ENCODE assay signal across 17 cellular contexts in genomic region chr12:111664510-111664909, GRCh38. TPM values are rescaled to one million over a fixed set of nuclear protein-coding genes. Genes with fewer than 3 reads are reported as not detected.
A peak's percentile ranks its signal among the peaks of the same experiment; 100 is the strongest.
DNase-seq lines count a peak whose midpoint lies in the region; ATAC-seq, FAIRE-seq and TF ChIP-seq lines count a peak whose summit lies in the region.
"Had no signal": no experiment of that assay in that cellular context is flagged by ENCODE, and none has a peak within 500 bp of the region (broad histone marks: within the 10 kb centered on the region; RNA-seq: fewer than 3 reads in every experiment).

No MANE protein-coding gene starts in this region.

- no peak for TF ChIP-seq POLR2A in HepG2 (IDR thresholded peaks at IDR 0.05; ENCODE audit: insufficient read depth in 1 of 2, low read depth in 2 of 2, low read length in 2 of 2)
- TF ChIP-seq POLR2A in right lobe of liver (IDR thresholded peaks at IDR 0.05): no peak
- TF ChIP-seq POLR2A in K562 (conservative IDR thresholded peaks at IDR 0.05): no peak

- in situ Hi-C loops in HepG2 (cut with HindIII; ENCODE audit: extremely low pct_ligation_motif_present, low pct_unique_long_range_greater_than_20kb) (no loop called here), K562 (cut with MboI) (no loop called here)

- no peak overlapping the region for H3K14ac ChIP-seq in mesenchymal stem cell (ENCODE audit: low read length in 2 of 2)

- POLR2A ChIA-PET in HepG2 (lab: Yijun Ruan, JAX) (no interaction called here), K562 (lab: Yijun Ruan, JAX) (interaction anchor here (1.2 to 1.8 kb wide), 3 partner anchors 10 to 28 kb away, joined by 3 to 5 read pairs (median 3); no protein-coding TSS in a partner anchor)

- no peak overlapping the region for H4K91ac ChIP-seq in mesenchymal stem cell (ENCODE audit: low read length)

- no peak overlapping the region for H2BK5ac ChIP-seq in mesenchymal stem cell (ENCODE audit: low read depth, low read length, poor library complexity, severe bottlenecking)

- CTCF ChIA-PET in HepG2 (lab: Yijun Ruan, JAX; ENCODE audit: low intra/inter-chr PET ratio, low total read pairs) (no interaction called here), K562 (lab: Yijun Ruan, JAX; ENCODE audit: low intra/inter-chr PET ratio) (no interaction called here)

- peaks cover 8 to 53% of the 10 kb centered on the region in 2 experiments for H3K36me3 ChIP-seq in HepG2 (replicated peaks in 1 of 2; ENCODE audit: control insufficient read depth in 1 of 2, insufficient read depth in 2 of 2, low read length in 2 of 2)
- peaks cover 0 to 57% (median 13%) of the 10 kb centered on the region in 4 donors for H3K36me3 ChIP-seq in right lobe of liver
- peaks cover 72% of the 10 kb centered on the region for H3K36me3 ChIP-seq in K562 (ENCODE audit: control insufficient read depth, insufficient read depth, low read length)
- peaks cover 25 to 76% of the 10 kb centered on the region in 2 experiments for H3K36me3 ChIP-seq in mesenchymal stem cell (ENCODE audit: control insufficient read depth in 1 of 2, insufficient read depth in 2 of 2, low read depth in 1 of 2, low read length in 2 of 2)
- H3K36me3 ChIP-seq in MM.1S (replicated peaks; ENCODE audit: insufficient read depth, low read length): no peaks in the 10 kb centered on the region

- ATAC-seq in HepG2: peak; percentile 67
- ATAC-seq in right lobe of liver: no peak
- peak; percentile 66 for ATAC-seq in K562
- no peak for ATAC-seq in GM19035 (IDR thresholded peaks at IDR 0.05; ENCODE audit: unreplicated experiment)
- ATAC-seq: GM12878 had no signal

- no peaks in the 10 kb centered on the region for H3K9me2 ChIP-seq in MM.1S (replicated peaks; ENCODE audit: insufficient read depth, low read length)

- no peak overlapping the region for H2BK120ac ChIP-seq in mesenchymal stem cell (ENCODE audit: low read depth, low read length)

- H3K4me2 ChIP-seq in HepG2 (ENCODE audit: low read depth, low read length) (no peak overlapping the region), K562 (ENCODE audit: insufficient read depth, low read length) (no peak overlapping the region), mesenchymal stem cell (ENCODE audit: low read length, poor library complexity, severe bottlenecking) (no peak overlapping the region), MM.1S (ENCODE audit: low read depth, low read length) (no peak overlapping the region)
- H3K4me2 ChIP-seq: PC-9 had no signal

- H3K9me3 ChIP-seq in HepG2 (ENCODE audit: low read length) (no peaks in the 10 kb centered on the region), right lobe of liver (no peaks in the 10 kb centered on the region), K562 (replicated peaks; ENCODE audit: control insufficient read depth, insufficient read depth, low read depth, low read length) (no peaks in the 10 kb centered on the region), mesenchymal stem cell (ENCODE audit: control insufficient read depth, low read length) (no peaks in the 10 kb centered on the region), MM.1S (replicated peaks; ENCODE audit: insufficient read depth, low read length) (no peaks in the 10 kb centered on the region)
- H3K9me3 ChIP-seq: SJCRH30 had no signal

- no peak overlapping the region for H2BK12ac ChIP-seq in mesenchymal stem cell (ENCODE audit: low read length in 2 of 2)

- FAIRE-seq in HepG2 (lab: Jason Lieb, UNC): no peak
- FAIRE-seq in K562 (lab: Jason Lieb, UNC): no peak
- FAIRE-seq: G401.6, GM12878 had no signal

- TF ChIP-seq CTCF in HepG2 (CRISPR knock-in tag; IDR thresholded peaks at IDR 0.05) (no peak), right lobe of liver (IDR thresholded peaks at IDR 0.05) (no peak), K562 (IDR thresholded peaks at IDR 0.05 in 2 of 3, conservative IDR thresholded peaks at IDR 0.05 in 1 of 3; ENCODE audit: insufficient read depth in 2 of 3, low read depth in 1 of 3, low read length in 3 of 3) (no peak), MM.1S (IDR thresholded peaks at IDR 0.05; ENCODE audit: low read length) (no peak)

- H3K79me2 ChIP-seq in HepG2 (ENCODE audit: insufficient read depth, low read length) (no peaks in the 10 kb centered on the region), K562 (ENCODE audit: control insufficient read depth, insufficient read depth, low read length) (no peaks in the 10 kb centered on the region), MM.1S (ENCODE audit: low read length) (no peaks in the 10 kb centered on the region)

- peaks cover 22% of the 10 kb centered on the region for H3K79me1 ChIP-seq in mesenchymal stem cell (replicated peaks; ENCODE audit: low read length, poor library complexity, severe bottlenecking)

- TF ChIP-seq RAD21 in HepG2 (CRISPR knock-in tag; IDR thresholded peaks at IDR 0.05) (no peak), K562 (CRISPR knock-in tag; conservative IDR thresholded peaks at IDR 0.05 in 1 of 2, IDR thresholded peaks at IDR 0.05 in 1 of 2) (no peak)

- DNase-seq in HepG2 (ENCODE audit: low spot score) (no peak), right lobe of liver (no peak), K562 (ENCODE audit: extremely low read depth in 1 of 4, low spot score in 3 of 4) (no peak), mesenchymal stem cell (no peak), amygdala (lab: John Stamatoyannopoulos, UW) (no peak), MM.1S (no peak)
- DNase-seq: DMS79 treated with DMSO at 0.1 percent for 48 hours, GOT3, NCI-H1436, NCI-H2029, NCI-H774, PC-9, SJCRH30 had no signal

- H2BK15ac ChIP-seq in mesenchymal stem cell (ENCODE audit: low read depth, poor library complexity, severe bottlenecking): no peak overlapping the region

- H3K27me3 ChIP-seq in HepG2 (ENCODE audit: control insufficient read depth in 1 of 2, insufficient read depth in 2 of 2, low read length in 2 of 2): no peaks in the 10 kb centered on the region
- H3K27me3 ChIP-seq in right lobe of liver: no peaks in the 10 kb centered on the region
- H3K27me3 ChIP-seq in K562 (ENCODE audit: control insufficient read depth in 2 of 2, insufficient read depth in 2 of 2, low read length in 2 of 2): no peaks in the 10 kb centered on the region
- no peaks in the 10 kb centered on the region for H3K27me3 ChIP-seq in mesenchymal stem cell (ENCODE audit: control insufficient read depth in 1 of 2, insufficient read depth in 1 of 2, low read length in 2 of 2)
- H3K27me3 ChIP-seq in MM.1S (replicated peaks; ENCODE audit: insufficient read depth, low read length): no peaks in the 10 kb centered on the region
- H3K27me3 ChIP-seq: SJCRH30 had no signal

- no peaks in the 10 kb centered on the region for H3K4me1 ChIP-seq in HepG2 (ENCODE audit: insufficient read depth, low read length)
- H3K4me1 ChIP-seq in right lobe of liver: peaks cover 0 to 7% (median 2%) of the 10 kb centered on the region in 4 donors
- no peaks in the 10 kb centered on the region for H3K4me1 ChIP-seq in K562 (replicated peaks in 1 of 2; ENCODE audit: control insufficient read depth in 2 of 2, insufficient read depth in 2 of 2, low read length in 2 of 2)
- no peaks in the 10 kb centered on the region for H3K4me1 ChIP-seq in mesenchymal stem cell (ENCODE audit: control insufficient read depth, insufficient read depth, low read depth, low read length)
- no peaks in the 10 kb centered on the region for H3K4me1 ChIP-seq in MM.1S (ENCODE audit: low read length)
- H3K4me1 ChIP-seq: SJCRH30 had no signal

- 93% methylated on average over 2 of the region's 5 CpGs for WGBS in HepG2 (ENCODE audit: low lambda C conversion rate)
- 79% methylated on average over 3 of the region's 5 CpGs for WGBS in right lobe of liver (ENCODE audit: insufficient coverage, low coverage, low lambda C conversion rate, missing lambda C conversion rate)
- 88% methylated on average over 5 of the region's 5 CpGs for WGBS in K562 (ENCODE audit: insufficient coverage, low coverage, missing lambda C conversion rate)
- 92% methylated on average over 5 of the region's 5 CpGs for WGBS in mesenchymal stem cell

- intact Hi-C loops in HepG2 (cut with micrococcal nuclease; ENCODE audit: unreplicated experiment): no loop called here
- intact Hi-C loops in right lobe of liver (cut with DNase I): no loop called here
- intact Hi-C loops in K562 (cut with micrococcal nuclease): no loop called here

- H3F3A ChIP-seq in MM.1S (ENCODE audit: insufficient read depth, low read length): no peaks in the 10 kb centered on the region; the same call in 1 of the 2 replicates

- H3K4ac ChIP-seq in mesenchymal stem cell (ENCODE audit: low read depth in 1 of 2, low read length in 2 of 2): no peak overlapping the region

- no peak overlapping the region for H3K18ac ChIP-seq in mesenchymal stem cell (ENCODE audit: low read depth in 1 of 2, low read length in 2 of 2)

- no peaks in the 10 kb centered on the region for H3K9me1 ChIP-seq in K562 (ENCODE audit: control insufficient read depth, insufficient read depth, low read length)

- H4K8ac ChIP-seq in mesenchymal stem cell (ENCODE audit: low read length): peak overlapping the region; percentile 27

- no peak overlapping the region for H3K23ac ChIP-seq in mesenchymal stem cell (ENCODE audit: low read length in 2 of 2)

- H2AK5ac ChIP-seq in mesenchymal stem cell (ENCODE audit: low read length, severe bottlenecking): no peak overlapping the region

- H3K9ac ChIP-seq in HepG2 (ENCODE audit: insufficient read depth, low read depth, low read length) (no peak overlapping the region), K562 (ENCODE audit: insufficient read depth in 1 of 2, low read depth in 2 of 2, low read length in 2 of 2) (no peak overlapping the region), mesenchymal stem cell (ENCODE audit: low read length) (no peak overlapping the region), MM.1S (ENCODE audit: low read length) (no peak overlapping the region)

- no peak overlapping the region for H2AFZ ChIP-seq in HepG2 (ENCODE audit: low read length)
- no peak overlapping the region for H2AFZ ChIP-seq in K562 (ENCODE audit: low read depth, low read length)
- no peak overlapping the region for H2AFZ ChIP-seq in mesenchymal stem cell (ENCODE audit: low read depth, low read length)
- H2AFZ ChIP-seq in MM.1S (ENCODE audit: low read length): no peak overlapping the region
- H2AFZ ChIP-seq: PC-9 had no signal

- no peaks in the 10 kb centered on the region for H4K20me1 ChIP-seq in HepG2 (ENCODE audit: insufficient read depth, low read length)
- no peaks in the 10 kb centered on the region for H4K20me1 ChIP-seq in K562 (replicated peaks; ENCODE audit: control insufficient read depth, insufficient read depth, low read length)
- no peaks in the 10 kb centered on the region for H4K20me1 ChIP-seq in MM.1S (ENCODE audit: insufficient read depth, low read length)

- H3K4me3 ChIP-seq in HepG2 (replicated peaks in 1 of 3; ENCODE audit: insufficient read depth in 1 of 3, low read depth in 2 of 3, low read length in 3 of 3) (no peak overlapping the region), right lobe of liver (no peak overlapping the region), K562 (no peak overlapping the region), mesenchymal stem cell (ENCODE audit: insufficient read depth in 1 of 2, low read depth in 1 of 2, low read length in 2 of 2) (no peak overlapping the region), MM.1S (ENCODE audit: low read length) (no peak overlapping the region)
- H3K4me3 ChIP-seq: GM12878, PC-9, SJCRH30 had no signal

- BruUV-seq in HepG2 (replicated peaks; lab: Mats Ljungman, UMichigan) (no TSS peak), K562 (replicated peaks; lab: Mats Ljungman, UMichigan) (no TSS peak)

- H3K27ac ChIP-seq in HepG2 (ENCODE audit: extremely low read length, insufficient read depth, low read length) (no peak overlapping the region), right lobe of liver (no peak overlapping the region), K562 (ENCODE audit: extremely low read depth, low read depth, low read length) (no peak overlapping the region), mesenchymal stem cell (ENCODE audit: low read length, poor library complexity, severe bottlenecking) (no peak overlapping the region), temporal lobe (ENCODE audit: low read depth, low read length) (peak overlapping the region; percentile 47), MM.1S (ENCODE audit: low read length) (no peak overlapping the region)
- H3K27ac ChIP-seq: PC-9, SJCRH30 had no signal

- no peak for TF ChIP-seq EP300 in HepG2 (IDR thresholded peaks at IDR 0.05; ENCODE audit: low read depth in 2 of 2, low read length in 2 of 2)
- no peak for TF ChIP-seq EP300 in HepG2 (CRISPR knock-in tag; IDR thresholded peaks at IDR 0.05; ENCODE audit: borderline replicate concordance)
- TF ChIP-seq EP300 in K562 (IDR thresholded peaks at IDR 0.05; ENCODE audit: low read length): no peak

RNA-seq across cellular contexts. Expression of gene BRAP, which starts 21.2 kb away (rescaled TPM):
- total RNA-seq in HepG2 (2016; rRNA removed; fragmentation: Illumina TruSeq; extraction: Trizol): 15.4 and 18.3 TPM in 2 replicates
- total RNA-seq in HepG2 (2016; cell fraction: cytosol; rRNA removed; fragmentation: Illumina TruSeq; extraction: Trizol; ENCODE audit: low read depth): 9.1 and 9.3 TPM in 2 replicates
- 15.3 and 17.4 TPM in 2 replicates for total RNA-seq in HepG2 (2016; cell fraction: insoluble cytoplasmic fraction; rRNA removed; fragmentation: Illumina TruSeq; extraction: Trizol)
- total RNA-seq in HepG2 (2016; cell fraction: membrane; rRNA removed; fragmentation: Illumina TruSeq; extraction: Trizol): 11.0 and 11.6 TPM in 2 replicates
- total RNA-seq in HepG2 (2016; cell fraction: nucleus; rRNA removed; fragmentation: Illumina TruSeq; extraction: Trizol): 7.4 and 9.6 TPM in 2 replicates
- 8.1 TPM in 2 replicates for polyA plus RNA-seq in HepG2 (2011; rRNA removed)
- polyA plus RNA-seq in HepG2 (2011; cell fraction: cytosol; rRNA removed): 7.1 and 9.2 TPM in 2 replicates
- 3.7 and 5.1 TPM in 2 replicates for polyA plus RNA-seq in HepG2 (2011; cell fraction: nucleus; rRNA removed)
- 7.4 and 7.7 TPM in 2 replicates for polyA plus RNA-seq in HepG2 (2012)
- polyA plus RNA-seq in HepG2 (2016; cell fraction: cytosol; fragmentation: Illumina TruSeq; extraction: Trizol; ENCODE audit: low read depth): 4.6 and 4.9 TPM in 2 replicates
- polyA plus RNA-seq in HepG2 (2016; cell fraction: insoluble cytoplasmic fraction; fragmentation: Illumina TruSeq; extraction: Trizol; ENCODE audit: low read depth): 16.9 and 18.1 TPM in 2 replicates
- polyA plus RNA-seq in HepG2 (2016; cell fraction: membrane; fragmentation: Illumina TruSeq; extraction: Trizol; ENCODE audit: low read depth): 6.8 and 7.2 TPM in 2 replicates
- 12.3 and 12.5 TPM in 2 replicates for polyA plus RNA-seq in HepG2 (2016; cell fraction: nucleus; fragmentation: Illumina TruSeq; extraction: Trizol; ENCODE audit: insufficient read depth, low read depth)
- 11.3 and 27.4 TPM in 2 replicates for polyA minus RNA-seq in HepG2 (2011; rRNA and poly(A)+ RNA removed; ENCODE audit: low replicate concordance)
- 8.6 and 10.2 TPM in 2 replicates for polyA minus RNA-seq in HepG2 (2011; cell fraction: cytosol; rRNA and poly(A)+ RNA removed)
- 11.1 and 13.4 TPM in 2 replicates for polyA minus RNA-seq in HepG2 (2011; cell fraction: nucleus; rRNA and poly(A)+ RNA removed)
- 1 to 10 TPM; 5.3 to 8.1 (median 7.5) TPM for total RNA-seq in right lobe of liver
- 27.3 and 35.1 TPM in 2 replicates for total RNA-seq in K562 (2011; cell fraction: chromatin; rRNA removed; ENCODE audit: low replicate concordance)
- 12.9 and 13.3 TPM in 2 replicates for total RNA-seq in K562 (2011; cell fraction: nucleolus; rRNA removed)
- 18.3 and 21.4 TPM in 2 replicates for total RNA-seq in K562 (2011; cell fraction: nucleoplasm; rRNA removed)
- 22.8 and 23.9 TPM in 2 replicates for total RNA-seq in K562 (2014; rRNA removed)
- total RNA-seq in K562 (2014; rRNA removed; fragmentation: Illumina TruSeq; extraction: Trizol): 28.5 and 30.5 TPM in 2 replicates
- total RNA-seq in K562 (2015; rRNA removed; fragmentation: Illumina TruSeq; extraction: Trizol): 26.7 and 27.5 TPM in 2 replicates
- total RNA-seq in K562 (2021): 28.8 and 30.8 TPM in 2 replicates
- 25.1 and 30.6 TPM in 2 replicates for polyA plus RNA-seq in K562 (2011; rRNA removed)
- 15.5 and 25.7 TPM in 2 replicates for polyA plus RNA-seq in K562 (2011; cell fraction: cytosol; rRNA removed)
- polyA plus RNA-seq in K562 (2011; cell fraction: nucleus; rRNA removed): 14.5 and 17.9 TPM in 2 replicates
- polyA plus RNA-seq in K562 (2012): 17.4 and 18.7 TPM in 2 replicates
- 29.9 and 32.6 TPM in 2 replicates for polyA plus RNA-seq in K562 (2014; fragmentation: Illumina TruSeq; extraction: Trizol)
- 1 to 10 TPM; 2.2 to 3.4 TPM for polyA plus RNA-seq in K562 (2014; fragmentation: Nextera tagmentation; extraction: Ambion mirVana)
- polyA plus RNA-seq in K562 (2014; rRNA removed): 17.7 and 20.9 TPM in 2 replicates
- polyA minus RNA-seq in K562 (2011; rRNA and poly(A)+ RNA removed): 87.4 and 98.4 TPM in 2 replicates
- polyA minus RNA-seq in K562 (2011; cell fraction: cytosol; rRNA and poly(A)+ RNA removed): 22.6 and 30.0 TPM in 2 replicates
- 6.7 and 13.4 TPM in 2 replicates for polyA minus RNA-seq in K562 (2011; cell fraction: nucleus; rRNA and poly(A)+ RNA removed)
- 12.9 TPM for polyA plus RNA-seq in mesenchymal stem cell (2013, experiment 1 of 2)
- 13.5 TPM for polyA plus RNA-seq in mesenchymal stem cell (2013, experiment 2 of 2)
- 17.7 TPM for total RNA-seq in temporal lobe

RNA-seq across cellular contexts. Expression of gene ACAD10, which starts 21.3 kb away (rescaled TPM):
- total RNA-seq in HepG2 (2016; rRNA removed; fragmentation: Illumina TruSeq; extraction: Trizol) (4.7 and 15.2 TPM in 2 replicates), right lobe of liver (10 to 100 TPM; 24.7 to 41.7 (median 26.8) TPM), K562 (2014; rRNA removed) (7.2 and 12.7 TPM in 2 replicates), K562 (2014; rRNA removed; fragmentation: Illumina TruSeq; extraction: Trizol) (9.4 and 12.0 TPM in 2 replicates), K562 (2015; rRNA removed; fragmentation: Illumina TruSeq; extraction: Trizol) (9.0 and 11.2 TPM in 2 replicates), K562 (2021) (18.8 and 19.2 TPM in 2 replicates), temporal lobe (19.7 TPM)
- 6.6 and 7.1 TPM in 2 replicates for total RNA-seq in HepG2 (2016; cell fraction: cytosol; rRNA removed; fragmentation: Illumina TruSeq; extraction: Trizol; ENCODE audit: low read depth)
- total RNA-seq in HepG2 (2016; cell fraction: insoluble cytoplasmic fraction; rRNA removed; fragmentation: Illumina TruSeq; extraction: Trizol): 4.6 and 15.0 TPM in 2 replicates
- total RNA-seq in HepG2 (2016; cell fraction: membrane; rRNA removed; fragmentation: Illumina TruSeq; extraction: Trizol): 4.4 and 7.0 TPM in 2 replicates
- total RNA-seq in HepG2 (2016; cell fraction: nucleus; rRNA removed; fragmentation: Illumina TruSeq; extraction: Trizol): 21.7 and 22.3 TPM in 2 replicates
- polyA plus RNA-seq in HepG2 (2011; rRNA removed) (16.3 and 20.5 TPM in 2 replicates), K562 (2011; rRNA removed) (15.5 and 16.3 TPM in 2 replicates), K562 (2014; fragmentation: Illumina TruSeq; extraction: Trizol) (12.4 and 12.5 TPM in 2 replicates), K562 (2014; fragmentation: Nextera tagmentation; extraction: Ambion mirVana) (1 to 10 TPM; 2.3 to 5.0 TPM), K562 (2014; rRNA removed) (15.0 and 17.7 TPM in 2 replicates)
- 5.7 and 7.8 TPM in 2 replicates for polyA plus RNA-seq in HepG2 (2011; cell fraction: cytosol; rRNA removed)
- polyA plus RNA-seq in HepG2 (2011; cell fraction: nucleus; rRNA removed): 121 and 145 TPM in 2 replicates
- 15.1 and 17.6 TPM in 2 replicates for polyA plus RNA-seq in HepG2 (2012)
- polyA plus RNA-seq in HepG2 (2016; cell fraction: cytosol; fragmentation: Illumina TruSeq; extraction: Trizol; ENCODE audit: low read depth): 0.63 and 0.75 TPM in 2 replicates
- 2.6 and 3.0 TPM in 2 replicates for polyA plus RNA-seq in HepG2 (2016; cell fraction: insoluble cytoplasmic fraction; fragmentation: Illumina TruSeq; extraction: Trizol; ENCODE audit: low read depth)
- 1.0 and 1.6 TPM in 2 replicates for polyA plus RNA-seq in HepG2 (2016; cell fraction: membrane; fragmentation: Illumina TruSeq; extraction: Trizol; ENCODE audit: low read depth)
- 32.8 and 40.3 TPM in 2 replicates for polyA plus RNA-seq in HepG2 (2016; cell fraction: nucleus; fragmentation: Illumina TruSeq; extraction: Trizol; ENCODE audit: insufficient read depth, low read depth)
- 35.4 and 39.1 TPM in 2 replicates for polyA minus RNA-seq in HepG2 (2011; rRNA and poly(A)+ RNA removed; ENCODE audit: low replicate concordance)
- 11.3 and 12.3 TPM in 2 replicates for polyA minus RNA-seq in HepG2 (2011; cell fraction: cytosol; rRNA and poly(A)+ RNA removed)
- polyA minus RNA-seq in HepG2 (2011; cell fraction: nucleus; rRNA and poly(A)+ RNA removed): 49.6 and 61.3 TPM in 2 replicates
- 132 and 204 TPM in 2 replicates for total RNA-seq in K562 (2011; cell fraction: chromatin; rRNA removed; ENCODE audit: low replicate concordance)
- total RNA-seq in K562 (2011; cell fraction: nucleolus; rRNA removed): 99.9 and 106 TPM in 2 replicates
- 82.3 and 93.6 TPM in 2 replicates for total RNA-seq in K562 (2011; cell fraction: nucleoplasm; rRNA removed)
- polyA plus RNA-seq in K562 (2011; cell fraction: cytosol; rRNA removed): 9.5 and 12.3 TPM in 2 replicates
- 62.9 and 93.5 TPM in 2 replicates for polyA plus RNA-seq in K562 (2011; cell fraction: nucleus; rRNA removed)
- 9.6 and 21.6 TPM in 2 replicates for polyA plus RNA-seq in K562 (2012)
- polyA minus RNA-seq in K562 (2011; rRNA and poly(A)+ RNA removed): 24.9 and 26.5 TPM in 2 replicates
- 14.3 and 23.9 TPM in 2 replicates for polyA minus RNA-seq in K562 (2011; cell fraction: cytosol; rRNA and poly(A)+ RNA removed)
- 33.1 and 35.0 TPM in 2 replicates for polyA minus RNA-seq in K562 (2011; cell fraction: nucleus; rRNA and poly(A)+ RNA removed)
- 8.6 TPM for polyA plus RNA-seq in mesenchymal stem cell (2013, experiment 1 of 2)
- 10.1 TPM for polyA plus RNA-seq in mesenchymal stem cell (2013, experiment 2 of 2)

Comparison
In these comparisons a context has a peak if more than half of its experiments do, and no peak if none do; other contexts are left out.
1. ATAC-seq: peak in HepG2 (single experiment) and K562 (single experiment); none in right lobe of liver (0 of 4) and GM19035 (single experiment).